In genomic region chr19:16627194-16627927, GRCh38 we compare ENCODE assay signal across 8 cellular contexts. TPM values are rescaled to one million over a fixed set of nuclear protein-coding genes. Genes with fewer than 3 reads are reported as not detected.
DNase-seq lines count a peak whose midpoint lies in the region; ATAC-seq and TF ChIP-seq lines count a peak whose summit lies in the region.

No MANE protein-coding gene starts in this region.

- peaks cover 11% of the 10 kb centered on the region for H3K36me3 Mint-ChIP-seq in T-cell

- H3K27ac ChIP-seq in 22Rv1, result peak overlapping the region; percentile 96
- peak overlapping the region in 47 of 59 donors; percentile 7 to 98 (median 76) for H3K27ac ChIP-seq in dorsolateral prefrontal cortex

- H3K4me1 ChIP-seq in mucosa of descending colon (ENCODE audit: low read depth), result peaks cover 27% of the 10 kb centered on the region

- H3K27ac Mint-ChIP-seq in T-cell, result peak overlapping the region; percentile 72 to 78

- CTCF ChIA-PET in T-cell (lab: Charles Lee), result interaction anchor here (0.6 to 1.3 kb wide), 3 partner anchors 43 to 531 kb away, joined by 3 to 5 read pairs (median 5); no protein-coding TSS in a partner anchor

- DNase-seq in T-cell (peak in 17 of 34 experiments; percentile 2 to 30 (median 8)), dorsolateral prefrontal cortex (no peak), mucosa of descending colon (peak in 2 of 3 donors; percentile 23 to 72), NCI-H2107 (lab: John Stamatoyannopoulos, UW) (no peak), left lobe of liver (ENCODE audit: low spot score) (no peak), cerebellar nuclear complex (lab: John Stamatoyannopoulos, UW) (no peak)

- intact Hi-C loops in dorsolateral prefrontal cortex (cut with DNase I) (loop anchor here in 1 of 2 donors (5.0 kb wide), 2 partner anchors 35 to 155 kb away; partner anchors contain the start of genes EPS15L1, SMIM7 and TMEM38A), mucosa of descending colon (cut with DNase I, micrococcal nuclease) (no loop called here)

- H3K4me3 Mint-ChIP-seq in T-cell, result peak overlapping the region; percentile 85 to 97 (median 90)

- H3K4me1 Mint-ChIP-seq in T-cell, result peaks cover 52 to 58% (median 56%) of the 10 kb centered on the region in 3 donors

- H3K27me3 Mint-ChIP-seq in T-cell, result no peaks in the 10 kb centered on the region

- POLR2A ChIA-PET in T-cell (lab: Charles Lee), result interaction anchor here (0.5 to 2.8 kb wide), 3 partner anchors 40 to 44 kb away, joined by 4 to 13 read pairs (median 10); no protein-coding TSS in a partner anchor

- H3K27me3 ChIP-seq in dorsolateral prefrontal cortex, result no peaks in the 10 kb centered on the region

- H3K4me3 ChIP-seq in dorsolateral prefrontal cortex (peak overlapping the region; percentile 65 to 100 (median 96)), mucosa of descending colon (peak overlapping the region; percentile 61)

- no peaks in the 10 kb centered on the region for H3K9me3 ChIP-seq in mucosa of descending colon

- H3K9me3 Mint-ChIP-seq in T-cell, result no peaks in the 10 kb centered on the region

- ATAC-seq in GM21528 (IDR thresholded peaks at IDR 0.05; ENCODE audit: low FRiP score, unreplicated experiment) (peak; percentile 15), T-cell (replicated peaks in 1 of 4) (no peak), mucosa of descending colon (no peak), left lobe of liver (no peak)

- TF ChIP-seq CTCF in 22Rv1 (IDR thresholded peaks at IDR 0.05) (no peak), dorsolateral prefrontal cortex (IDR thresholded peaks at IDR 0.05 in 54 of 56, conservative IDR thresholded peaks at IDR 0.05 in 2 of 56; ENCODE audit: low read depth in 1 of 56, partially characterized antibody in 56 of 56) (no peak), mucosa of descending colon (IDR thresholded peaks at IDR 0.05) (no peak)

- no peaks in the 10 kb centered on the region for H3K36me3 ChIP-seq in mucosa of descending colon (ENCODE audit: low read depth)

RNA-seq across cellular contexts. Expression of gene MED26, which starts 0.6 kb away (rescaled TPM):
- total RNA-seq in T-cell, result 10 to 100 TPM; 14.7 to 42.0 (median 21.1) TPM
- 10 to 100 TPM in 55 of 120 experiments, 1 to 10 TPM in 65; 5.4 to 17.4 (median 9.8) TPM for total RNA-seq in dorsolateral prefrontal cortex
- total RNA-seq in mucosa of descending colon, result 10 to 100 TPM; 10.8 to 12.0 (median 11.2) TPM
- 6.0 TPM for total RNA-seq in left lobe of liver

RNA-seq across cellular contexts. Expression of gene SMIM7, which starts 32.6 kb away (rescaled TPM):
- total RNA-seq in T-cell (10 to 100 TPM; 56.7 to 77.6 (median 73.1) TPM), dorsolateral prefrontal cortex (10 to 100 TPM; 55.9 to 95.0 (median 72.6) TPM), mucosa of descending colon (10 to 100 TPM; 61.2 to 88.8 (median 70.1) TPM), left lobe of liver (37.9 TPM)

RNA-seq across cellular contexts. Expression of gene TMEM38A, which starts 33.6 kb away (rescaled TPM):
- total RNA-seq in T-cell (1 to 10 TPM in 2 of 5 donors, under 1 TPM in 3; 0.45 to 2.0 (median 0.77) TPM), dorsolateral prefrontal cortex (10 to 100 TPM; 15.4 to 51.2 (median 34.7) TPM), mucosa of descending colon (1 to 10 TPM; 5.6 to 6.0 (median 5.8) TPM), left lobe of liver (6.0 TPM)

RNA-seq across cellular contexts. Expression of gene SLC35E1, which starts 55.1 kb away (rescaled TPM):
- total RNA-seq in T-cell (10 to 100 TPM; 32.7 to 67.5 (median 36.9) TPM), dorsolateral prefrontal cortex (10 to 100 TPM; 27.5 to 64.1 (median 42.2) TPM), mucosa of descending colon (10 to 100 TPM; 34.6 to 45.8 (median 44.0) TPM), left lobe of liver (22.9 TPM)

Comparison
In these comparisons a context has a peak if more than half of its experiments do, and no peak if none do; other contexts are left out.
1. DNase-seq: peak in mucosa of descending colon (2 of 3); none in dorsolateral prefrontal cortex (0 of 10), NCI-H2107 (single experiment), left lobe of liver (single experiment) and cerebellar nuclear complex (0 of 2).